In the genomic region with DNA sequence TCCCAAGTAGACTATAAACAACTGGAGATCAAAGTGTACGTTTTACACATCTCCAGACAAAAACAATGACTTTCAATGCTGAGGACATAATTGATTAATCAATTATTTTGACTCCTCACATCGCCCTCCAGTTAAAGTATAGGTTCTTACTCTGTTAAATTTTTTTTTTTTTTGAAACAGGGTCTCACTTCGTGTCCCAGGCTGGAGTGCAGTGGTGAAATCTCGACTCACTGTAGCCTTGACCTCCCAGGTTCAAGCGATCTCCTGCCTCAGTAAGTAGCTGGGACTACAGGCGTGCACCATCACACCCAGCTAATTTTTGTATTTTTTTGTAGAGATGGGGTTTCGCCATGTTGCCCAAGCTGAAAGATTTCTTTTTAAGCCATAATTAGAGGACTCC, we compare ENCODE assay signal across 13 cellular contexts. TPM values are rescaled to one million over a fixed set of nuclear protein-coding genes. Genes with fewer than 3 reads are reported as not detected.
A peak's percentile ranks its signal among the peaks of the same experiment; 100 is the strongest.
DNase-seq lines count a peak whose midpoint lies in the region; ATAC-seq, FAIRE-seq and TF ChIP-seq lines count a peak whose summit lies in the region.
"Had no signal": no experiment of that assay in that cellular context is flagged by ENCODE, and none has a peak within 500 bp of the region (broad histone marks: within the 10 kb centered on the region; RNA-seq: fewer than 3 reads in every experiment).

No MANE protein-coding gene starts in this region.

- TF ChIP-seq CTCF in A673 (conservative IDR thresholded peaks at IDR 0.05; ENCODE audit: low read depth, low read length) (no peak), HFFc6 (IDR thresholded peaks at IDR 0.05) (no peak), brain (conservative IDR thresholded peaks at IDR 0.05) (no peak), pancreas (IDR thresholded peaks at IDR 0.05) (no peak), endothelial cell (IDR thresholded peaks at IDR 0.05; ENCODE audit: unreplicated experiment) (no peak)

- 47 to 53% methylated on average over 7 of the region's 7 CpGs for WGBS in pancreas, 2 donors

- peaks cover 38% of the 10 kb centered on the region for H3K4me1 Mint-ChIP-seq in HFFc6 (ENCODE audit: low read depth)
- H3K4me1 Mint-ChIP-seq in brain, result peaks cover 43% of the 10 kb centered on the region
- peaks cover 22% of the 10 kb centered on the region for H3K4me1 Mint-ChIP-seq in endothelial cell (ENCODE audit: unreplicated experiment)

- CTCF ChIA-PET in A673 (lab: Charles Lee), result no interaction called here

- H3K27ac ChIP-seq in A673 (ENCODE audit: low read depth, low read length, poor library complexity, severe bottlenecking) (peak overlapping the region; percentile 87), pancreas (peak overlapping the region; percentile 72 to 90 (median 81))

- no peaks in the 10 kb centered on the region for H3K9me3 Mint-ChIP-seq in HFFc6
- H3K9me3 Mint-ChIP-seq in brain, result peaks cover 0 to 2% (median 0%) of the 10 kb centered on the region in 5 experiments
- H3K9me3 Mint-ChIP-seq in endothelial cell (ENCODE audit: unreplicated experiment), result no peaks in the 10 kb centered on the region

- DNase-seq in A673 (ENCODE audit: low spot score) (no peak), HFFc6 (no peak), pancreas (no peak), HTR-8/SVneo (ENCODE audit: insufficient read length, low spot score) (no peak), endothelial cell (ENCODE audit: low spot score) (no peak), A172 (ENCODE audit: low spot score) (no peak)
- DNase-seq in NK-92 treated with Interleukin-12 subunit alpha and Interleukin-12 subunit beta, amount 100 ng/mL, for 24 hours (lab: John Stamatoyannopoulos, UW), result no peak
- DNase-seq: activated CD4-positive, CD25-positive, alpha-beta regulatory T cell; midbrain; NCI-H1092; posterior cingulate gyrus had no signal

- POLR2A ChIA-PET in A673 (lab: Charles Lee; ENCODE audit: low non-redundant PET), result no interaction called here

- FAIRE-seq in pancreas (lab: Jason Lieb, UNC), result no peak
- no peak for FAIRE-seq in HTR-8/SVneo (lab: Jason Lieb, UNC)

- intact Hi-C loops in A673 (cut with micrococcal nuclease; ENCODE audit: unreplicated experiment), result no loop called here
- intact Hi-C loops in pancreas (cut with DNase I), result loop anchor here in 1 of 3 donors (10.0 kb wide), 1 partner anchor 121 kb away; a partner anchor contains a TSS

- peaks cover 6% of the 10 kb centered on the region; the same call in 1 of the 2 replicates for H3K36me3 Mint-ChIP-seq in HFFc6 (ENCODE audit: low read depth)
- H3K36me3 Mint-ChIP-seq in brain, result no peaks in the 10 kb centered on the region
- H3K36me3 Mint-ChIP-seq in endothelial cell (ENCODE audit: low read depth, unreplicated experiment), result no peaks in the 10 kb centered on the region
- H3K36me3 Mint-ChIP-seq: CD14-positive monocyte had no signal

- H3K27me3 Mint-ChIP-seq in HFFc6 (ENCODE audit: insufficient read depth) (no peaks in the 10 kb centered on the region; the same call in none of the 2 replicates), brain (peaks cover 16% of the 10 kb centered on the region), endothelial cell (ENCODE audit: unreplicated experiment) (peaks cover 3% of the 10 kb centered on the region)

- H3K4me3 ChIP-seq in A673 (ENCODE audit: low read depth, low read length, poor library complexity, severe bottlenecking) (no peak overlapping the region), pancreas (no peak overlapping the region)

- H3K9me3 ChIP-seq in A673 (ENCODE audit: low read depth, low read length, poor library complexity, severe bottlenecking), result no peaks in the 10 kb centered on the region
- no peaks in the 10 kb centered on the region for H3K9me3 ChIP-seq in pancreas

- H3K36me3 ChIP-seq in A673 (ENCODE audit: insufficient read depth, low read length, poor library complexity, severe bottlenecking) (peaks cover 9% of the 10 kb centered on the region), pancreas (no peaks in the 10 kb centered on the region)

- H3K4me3 Mint-ChIP-seq in HFFc6, result peak overlapping the region; percentile 98; the same call in 1 of the 2 replicates
- peak overlapping the region; percentile 95 to 99 (median 98) for H3K4me3 Mint-ChIP-seq in brain
- no peak overlapping the region for H3K4me3 Mint-ChIP-seq in endothelial cell (ENCODE audit: unreplicated experiment)

- H3K27me3 ChIP-seq in A673 (replicated peaks; ENCODE audit: insufficient read depth, low read depth, low read length, poor library complexity) (no peaks in the 10 kb centered on the region), pancreas (no peaks in the 10 kb centered on the region)

- peak overlapping the region; percentile 93; the same call in 1 of the 2 replicates for H3K27ac Mint-ChIP-seq in HFFc6
- H3K27ac Mint-ChIP-seq in brain, result peak overlapping the region in 2 of 5 experiments; percentile 95 to 97
- no peak overlapping the region for H3K27ac Mint-ChIP-seq in endothelial cell (ENCODE audit: unreplicated experiment)

- BruUV-seq in A673 (replicated peaks; lab: Mats Ljungman, UMichigan), result no TSS peak

- H3K4me1 ChIP-seq in A673 (ENCODE audit: insufficient read depth, low read length, poor library complexity, severe bottlenecking) (peaks cover 23% of the 10 kb centered on the region), pancreas (peaks cover 0 to 6% (median 5%) of the 10 kb centered on the region in 3 donors)

- ATAC-seq in pancreas, result no peak

RNA-seq across cellular contexts. Expression of a gene that starts 0.9 kb away (rescaled TPM):
- total RNA-seq in A673 (2021), result 117 and 121 TPM in 2 replicates
- 10 to 100 TPM; 17.6 to 24.0 (median 20.3) TPM for total RNA-seq in HFFc6 (2021; fragmentation: NEBNext Ultra II Directional; extraction: Animal tissue kit (Norgen Biotek cat#: 25700))
- polyA plus RNA-seq in brain (ENCODE audit: insufficient read depth, low read depth, low replicate concordance), result 131 TPM
- 10 to 100 TPM; 17.4 to 34.0 (median 25.0) TPM for total RNA-seq in pancreas
- polyA plus RNA-seq in pancreas, result 10 to 100 TPM; 37.4 to 55.3 TPM
- 91.1 TPM for total RNA-seq in endothelial cell (ENCODE audit: unreplicated experiment)
- total RNA-seq in A172 (2014; rRNA removed; shearing (Covaris generic)), result 28.6 and 30.3 TPM in 2 replicates

RNA-seq across cellular contexts. Expression of a gene that starts 9.4 kb away (rescaled TPM):
- total RNA-seq in A673 (2021), result 67.8 and 67.9 TPM in 2 replicates
- total RNA-seq in HFFc6 (2021; fragmentation: NEBNext Ultra II Directional; extraction: Animal tissue kit (Norgen Biotek cat#: 25700)), result 10 to 100 TPM; 15.7 to 22.9 (median 22.0) TPM
- 43.2 TPM for polyA plus RNA-seq in brain (ENCODE audit: insufficient read depth, low read depth, low replicate concordance)
- 10 to 100 TPM in 3 of 6 donors, 1 to 10 TPM in 3; 6.1 to 12.5 (median 9.8) TPM for total RNA-seq in pancreas
- 10 to 100 TPM; 10.7 to 21.8 TPM for polyA plus RNA-seq in pancreas
- total RNA-seq in endothelial cell (ENCODE audit: unreplicated experiment), result 24.4 TPM
- 17.5 and 20.1 TPM in 2 replicates for total RNA-seq in A172 (2014; rRNA removed; shearing (Covaris generic))

RNA-seq across cellular contexts. Expression of a gene that starts 28.3 kb away (rescaled TPM):
- total RNA-seq in A673 (2021) (31.8 and 31.9 TPM in 2 replicates), pancreas (10 to 100 TPM in 1 of 6 donors, 1 to 10 TPM in 5; 6.9 to 12.9 (median 7.7) TPM), endothelial cell (ENCODE audit: unreplicated experiment) (14.3 TPM)
- total RNA-seq in HFFc6 (2021; fragmentation: NEBNext Ultra II Directional; extraction: Animal tissue kit (Norgen Biotek cat#: 25700)), result 10 to 100 TPM; 21.3 to 27.1 (median 23.3) TPM
- polyA plus RNA-seq in brain (ENCODE audit: insufficient read depth, low read depth, low replicate concordance) (26.2 TPM), pancreas (1 to 10 TPM; 3.7 to 5.1 TPM)
- 10.6 and 16.8 TPM in 2 replicates for total RNA-seq in A172 (2014; rRNA removed; shearing (Covaris generic))
